Comparison of ENCODE assay signal across 1 cellular context in genomic region chr15:94168250-94168649, GRCh38.
TF ChIP-seq lines count a peak whose summit lies in the region.

No MANE protein-coding gene starts in this region.

TF ChIP-seq in HepG2, 621 proteins besides CTCF, POLR2A, EP300 and RAD21 (continued from another document):
- TF ChIP-seq CAMTA2 (CRISPR knock-in tag; IDR thresholded peaks at IDR 0.05; ENCODE audit: borderline replicate concordance) (no peak), SKI (IDR thresholded peaks at IDR 0.05; ENCODE audit: partially characterized antibody) (no peak), NCOA5 (CRISPR knock-in tag; IDR thresholded peaks at IDR 0.05) (no peak), REL (CRISPR knock-in tag; conservative IDR thresholded peaks at IDR 0.05) (no peak), ZNF235 (CRISPR knock-in tag; IDR thresholded peaks at IDR 0.05; ENCODE audit: borderline replicate concordance) (no peak), ZMAT5 (CRISPR knock-in tag; IDR thresholded peaks at IDR 0.05; ENCODE audit: borderline replicate concordance, low read depth) (no peak)
